ENCODE assay signal across 30 cellular contexts in genomic region chr2:202071107-202071506, GRCh38. TPM values are rescaled to one million over a fixed set of nuclear protein-coding genes. Genes with fewer than 3 reads are reported as not detected.
"Had no signal": no experiment of that assay in that cellular context is flagged by ENCODE, and none has a peak within 500 bp of the region (broad histone marks: within the 10 kb centered on the region; RNA-seq: fewer than 3 reads in every experiment).

No MANE protein-coding gene starts in this region.

- H3K9me3 Mint-ChIP-seq: activated CD4-positive, alpha-beta memory T cell treated with anti-CD3 and anti-CD28 coated beads for 36 hours; activated naive CD4-positive, alpha-beta T cell treated with anti-CD3 and anti-CD28 coated beads, Interleukin-2, amount 50 U/mL, for 24 hours; activated T-helper 2 cell treated with anti-CD3 and anti-CD28 coated beads, Interferon-gamma antibody, Interleukin-2, Interleukin-4, amounts not matched to agents 10 μg/mL and 5 μg/mL and 100 μg/mL, durations not matched to agents 14 hours and 24 hours and 36 hours had no signal

- H3K4me3 ChIP-seq: PC-9 had no signal

- H3K27ac ChIP-seq: KMS-11, PC-9, RWPE1 had no signal

- ATAC-seq: Right ventricle myocardium inferior had no signal

- H2AFZ ChIP-seq: PC-9 had no signal

- H3K36me3 Mint-ChIP-seq: activated CD4-positive, alpha-beta memory T cell treated with anti-CD3 and anti-CD28 coated beads for 36 hours; activated naive CD4-positive, alpha-beta T cell treated with anti-CD3 and anti-CD28 coated beads, Interleukin-2, amount 50 U/mL, for 24 hours; brain had no signal

- DNase-seq: activated CD4-positive, alpha-beta memory T cell treated with anti-CD3 and anti-CD28 coated beads for 36 hours; activated CD4-positive, alpha-beta T cell treated with anti-CD3 and anti-CD28 coated beads, Interleukin-2, amount 50 U/mL, for 1 hour; activated gamma-delta T cell; activated naive CD4-positive, alpha-beta T cell treated with Interleukin-2 at 50 U/mL for 16 hours; anterior cingulate cortex; caudate nucleus; cerebellar nuclear complex; NCI-H1092 treated with DMSO at 0.1 percent for 48 hours; NCI-H1417 treated with DMSO at 0.1 percent for 48 hours; NCI-H187 treated with DMSO at 0.1 percent for 48 hours; NCI-H2081; NCI-H345; NCI-H524 treated with DMSO at 0.1 percent for 48 hours; NK-92 treated with Interleukin-12 subunit alpha and Interleukin-12 subunit beta, amount 100 ng/mL, for 24 hours; PC-9; SW 1271; T1000 had no signal

- H3K4me1 Mint-ChIP-seq: activated naive CD4-positive, alpha-beta T cell treated with anti-CD3 and anti-CD28 coated beads, Interleukin-2, amount 50 U/mL, for 24 hours had no signal

- H3K27ac Mint-ChIP-seq: activated CD4-positive, alpha-beta memory T cell treated with anti-CD3 and anti-CD28 coated beads for 36 hours; activated naive CD4-positive, alpha-beta T cell treated with anti-CD3 and anti-CD28 coated beads, Interleukin-2, amount 50 U/mL, for 24 hours; activated T-helper 2 cell treated with anti-CD3 and anti-CD28 coated beads, Interferon-gamma antibody, Interleukin-2, Interleukin-4, amounts not matched to agents 10 μg/mL and 5 μg/mL and 100 μg/mL, durations not matched to agents 14 hours and 24 hours and 36 hours; brain had no signal

- H3K9ac ChIP-seq: KMS-11 had no signal

- H3K4me2 ChIP-seq: KMS-11, PC-9 had no signal

- H3K27me3 Mint-ChIP-seq: activated naive CD4-positive, alpha-beta T cell treated with anti-CD3 and anti-CD28 coated beads, Interleukin-2, amount 50 U/mL, for 24 hours had no signal

- H3K4me3 Mint-ChIP-seq: activated CD4-positive, alpha-beta memory T cell treated with anti-CD3 and anti-CD28 coated beads for 36 hours; activated naive CD4-positive, alpha-beta T cell treated with anti-CD3 and anti-CD28 coated beads, Interleukin-2, amount 50 U/mL, for 24 hours; brain had no signal

RNA-seq across cellular contexts. Expression of gene KIAA2012, which starts 1.9 kb away (rescaled TPM):
- total RNA-seq: activated CD4-positive, alpha-beta memory T cell treated with anti-CD3 and anti-CD28 coated beads for 36 hours; activated CD8-positive, alpha-beta memory T cell treated with anti-CD3 and anti-CD28 coated beads for 36 hours; activated T-helper 2 cell treated with anti-CD3 and anti-CD28 coated beads, Interferon-gamma antibody, Interleukin-2, Interleukin-4, amounts not matched to agents 10 μg/mL and 5 μg/mL and 100 μg/mL, durations not matched to agents 14 hours and 24 hours and 36 hours; bronchial epithelial cell; LHCN-M2; NCI-H460; OCI-LY7; PC-9; Right ventricle myocardium inferior; T-helper 1 cell treated with Interleukin-12 subunit alpha and Interleukin-12 subunit beta and Interleukin-4 antibody, amounts not matched to agents 30 ng/mL and 1 ng/mL, for 36 hours; T-helper 2 cell treated with Interferon-gamma antibody and Interleukin-4, amounts not matched to agents 100 ng/mL and 5 ng/mL, for 36 hours had no signal
